In the genomic region with DNA sequence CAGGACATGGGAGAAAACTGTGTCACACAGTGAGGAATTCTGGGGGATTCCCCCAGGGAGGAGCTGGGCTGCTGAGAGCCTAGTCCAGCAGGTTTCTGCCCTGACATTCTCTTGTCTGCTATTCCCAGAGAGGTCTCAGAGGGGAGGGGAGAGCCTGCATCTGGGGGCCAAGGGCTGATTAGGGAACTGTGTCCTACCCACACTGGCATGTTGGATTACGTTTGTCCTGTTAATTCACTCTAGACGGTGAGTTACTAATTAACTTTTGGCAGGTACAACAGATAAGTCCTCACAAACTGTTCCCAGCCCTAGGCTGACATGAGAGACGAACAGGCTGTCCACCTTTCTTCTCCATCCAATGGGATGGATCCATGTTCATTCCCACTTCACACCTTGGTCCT, we compare ENCODE assay signal across 14 cellular contexts. TPM values are rescaled to one million over a fixed set of nuclear protein-coding genes. Genes with fewer than 3 reads are reported as not detected.
A peak's percentile ranks its signal among the peaks of the same experiment; 100 is the strongest.
DNase-seq lines count a peak whose midpoint lies in the region; ATAC-seq and TF ChIP-seq lines count a peak whose summit lies in the region.
"Had no signal": no experiment of that assay in that cellular context is flagged by ENCODE, and none has a peak within 500 bp of the region (broad histone marks: within the 10 kb centered on the region; RNA-seq: fewer than 3 reads in every experiment).

No MANE protein-coding gene starts in this region.

- POLR2A ChIA-PET in naive thymus-derived CD8-positive, alpha-beta T cell (lab: Charles Lee), result interaction anchor here (1.0 to 30.4 kb wide), 3 partner anchors 12 to 41 kb away, joined by 3 to 2161 read pairs (median 197); a partner anchor contains a TSS

- H3K4me1 Mint-ChIP-seq in central memory CD8-positive, alpha-beta T cell, result peaks cover 59% of the 10 kb centered on the region
- H3K4me1 Mint-ChIP-seq in naive thymus-derived CD8-positive, alpha-beta T cell, result peaks cover 32 to 71% (median 66%) of the 10 kb centered on the region in 4 donors

- H3K4me3 Mint-ChIP-seq in central memory CD8-positive, alpha-beta T cell, result no peak overlapping the region
- peak overlapping the region in 7 of 10 donors; percentile 15 to 77 (median 37) for H3K4me3 Mint-ChIP-seq in naive thymus-derived CD8-positive, alpha-beta T cell

- TF ChIP-seq CTCF in left ventricle myocardium inferior (IDR thresholded peaks at IDR 0.05; ENCODE audit: borderline replicate concordance) (no peak), uterus (IDR thresholded peaks at IDR 0.05) (no peak)

- peaks cover 24% of the 10 kb centered on the region for H3K36me3 Mint-ChIP-seq in central memory CD8-positive, alpha-beta T cell (ENCODE audit: insufficient read depth)
- H3K36me3 Mint-ChIP-seq in naive thymus-derived CD8-positive, alpha-beta T cell, result peaks cover 0 to 22% (median 9%) of the 10 kb centered on the region in 3 donors

- intact Hi-C loops in left ventricle myocardium inferior (cut with micrococcal nuclease), result loop anchor here (5.0 kb wide), 1 partner anchor 45 kb away; no protein-coding TSS in a partner anchor
- intact Hi-C loops in Right ventricle myocardium inferior (cut with DNase I), result loop anchor here (5.0 kb wide), 2 partner anchors 45 to 85 kb away; a partner anchor contains a TSS
- intact Hi-C loops in uterus (cut with DNase I; ENCODE audit: low total_unique reads), result no loop called here

- DNase-seq in left ventricle myocardium inferior, result no peak
- no peak for DNase-seq in Right ventricle myocardium inferior (ENCODE audit: missing footprints)
- DNase-seq in central memory CD8-positive, alpha-beta T cell (ENCODE audit: low spot score in 2 of 2), result no peak
- no peak for DNase-seq in naive thymus-derived CD8-positive, alpha-beta T cell
- no peak for DNase-seq in uterus
- no peak for DNase-seq in activated effector memory CD4-positive, alpha-beta T cell treated with Interleukin-2 at 50 U/mL for 16 hours
- no peak for DNase-seq in glomerular visceral epithelial cell (ENCODE audit: extremely low spot score)
- DNase-seq: head of caudate nucleus, retina, T-helper 9 cell, testis had no signal

- ATAC-seq in Right ventricle myocardium inferior, result no peak
- no peak for ATAC-seq in central memory CD8-positive, alpha-beta T cell (replicated peaks; ENCODE audit: extremely low read depth, poor library complexity, severe bottlenecking)
- no peak for ATAC-seq in naive thymus-derived CD8-positive, alpha-beta T cell
- no peak for ATAC-seq in HG03175 (IDR thresholded peaks at IDR 0.05; ENCODE audit: unreplicated experiment)

- H3K9me3 ChIP-seq in left ventricle myocardium inferior (replicated peaks) (no peaks in the 10 kb centered on the region), uterus (no peaks in the 10 kb centered on the region)
- H3K9me3 ChIP-seq: HAP-1, testis had no signal

- no peaks in the 10 kb centered on the region for H3K9me3 Mint-ChIP-seq in central memory CD8-positive, alpha-beta T cell
- no peaks in the 10 kb centered on the region for H3K9me3 Mint-ChIP-seq in naive thymus-derived CD8-positive, alpha-beta T cell

- H3K27ac Mint-ChIP-seq in central memory CD8-positive, alpha-beta T cell (ENCODE audit: low read depth), result peak overlapping the region; percentile 61
- H3K27ac Mint-ChIP-seq in naive thymus-derived CD8-positive, alpha-beta T cell, result peak overlapping the region; percentile 57 to 98 (median 94)

- no peaks in the 10 kb centered on the region for H3K27me3 ChIP-seq in left ventricle myocardium inferior (ENCODE audit: low read depth)
- no peaks in the 10 kb centered on the region for H3K27me3 ChIP-seq in uterus
- H3K27me3 ChIP-seq: testis had no signal

- H3K27me3 Mint-ChIP-seq in central memory CD8-positive, alpha-beta T cell, result no peaks in the 10 kb centered on the region
- H3K27me3 Mint-ChIP-seq in naive thymus-derived CD8-positive, alpha-beta T cell, result no peaks in the 10 kb centered on the region

- peaks cover 81% of the 10 kb centered on the region for H3K4me1 ChIP-seq in left ventricle myocardium inferior
- peaks cover 3 to 15% of the 10 kb centered on the region in 2 donors for H3K4me1 ChIP-seq in uterus

- H3K4me3 ChIP-seq in left ventricle myocardium inferior, result no peak overlapping the region
- no peak overlapping the region for H3K4me3 ChIP-seq in uterus
- H3K4me3 ChIP-seq: HAP-1, testis had no signal

- peak overlapping the region; percentile 98 for H3K27ac ChIP-seq in left ventricle myocardium inferior (replicated peaks)
- peak overlapping the region; percentile 86 to 93 for H3K27ac ChIP-seq in uterus

- TF ChIP-seq POLR2A in uterus (IDR thresholded peaks at IDR 0.05), result no peak

- peaks cover 47% of the 10 kb centered on the region for H3K36me3 ChIP-seq in left ventricle myocardium inferior
- H3K36me3 ChIP-seq in uterus, result no peaks in the 10 kb centered on the region

RNA-seq across cellular contexts. Expression of a gene that starts 2.6 kb away (rescaled TPM):
- 32.1 TPM for total RNA-seq in left ventricle myocardium inferior
- total RNA-seq in Right ventricle myocardium inferior, result 50.5 TPM
- total RNA-seq in naive thymus-derived CD8-positive, alpha-beta T cell, result 100 to 1,000 TPM; 250 to 255 TPM
- 100 to 1,000 TPM; 805 to 925 (median 916) TPM for polyA plus RNA-seq in naive thymus-derived CD8-positive, alpha-beta T cell
- 10 to 100 TPM in 3 of 4 donors, 1 to 10 TPM in 1; 5.0 to 86.6 (median 52.3) TPM for total RNA-seq in uterus

RNA-seq across cellular contexts. Expression of a gene that starts 29.2 kb away (rescaled TPM):
- total RNA-seq in left ventricle myocardium inferior (11.6 TPM), Right ventricle myocardium inferior (9.5 TPM), uterus (10 to 100 TPM in 3 of 4 donors, 1 to 10 TPM in 1; 7.4 to 36.5 (median 13.4) TPM)
- 100 to 1,000 TPM; 121 to 129 TPM for total RNA-seq in naive thymus-derived CD8-positive, alpha-beta T cell
- polyA plus RNA-seq in naive thymus-derived CD8-positive, alpha-beta T cell, result 10 to 100 TPM in 2 of 3 donors, 1 to 10 TPM in 1; 9.1 to 14.7 (median 12.4) TPM

RNA-seq across cellular contexts. Expression of a gene that starts 40.5 kb away (rescaled TPM):
- 2.4 TPM for total RNA-seq in left ventricle myocardium inferior
- total RNA-seq in Right ventricle myocardium inferior, result 6.5 TPM
- total RNA-seq in naive thymus-derived CD8-positive, alpha-beta T cell, result 100 to 1,000 TPM; 772 to 847 TPM
- 1,000 to 10,000 TPM; 6,330 to 6,863 (median 6,804) TPM for polyA plus RNA-seq in naive thymus-derived CD8-positive, alpha-beta T cell
- 1 to 10 TPM in 1 of 4 donors, not detected in 3; 7.8 TPM for total RNA-seq in uterus
- total RNA-seq: NCI-H460 had no signal

RNA-seq across cellular contexts. Expression of a gene that starts 43.3 kb away (rescaled TPM):
- total RNA-seq in left ventricle myocardium inferior (71.2 TPM), Right ventricle myocardium inferior (73.6 TPM), uterus (10 to 100 TPM in 1 of 4 donors, 1 to 10 TPM in 3; 1.8 to 14.0 (median 5.3) TPM)
- total RNA-seq in naive thymus-derived CD8-positive, alpha-beta T cell, result 10 to 100 TPM; 18.8 to 21.9 TPM
- 1 to 10 TPM; 3.9 to 9.8 (median 5.1) TPM for polyA plus RNA-seq in naive thymus-derived CD8-positive, alpha-beta T cell

Comparison
In these comparisons a context has a peak if more than half of its experiments do, and no peak if none do; other contexts are left out.
1. RNA of a gene that starts 40.5 kb away (total RNA-seq): 772 to 847 TPM in naive thymus-derived CD8-positive, alpha-beta T cell; 6.5 TPM in Right ventricle myocardium inferior (single experiment), 2.4 TPM in left ventricle myocardium inferior (single experiment) and 7.8 TPM in uterus; every median in the first group is over 10 times any median in the second.